11 cellular contexts compared by ENCODE assay signal in genomic region chr5:38463634-38464521, GRCh38.
DNase-seq lines count a peak whose midpoint lies in the region; ATAC-seq, FAIRE-seq and TF ChIP-seq lines count a peak whose summit lies in the region.
"Had no signal": no experiment of that assay in that cellular context is flagged by ENCODE, and none has a peak within 500 bp of the region (broad histone marks: within the 10 kb centered on the region; RNA-seq: fewer than 3 reads in every experiment).

No MANE protein-coding gene starts in this region.

- ATAC-seq in WTC11 = no peak

- H3K9me1 ChIP-seq in keratinocyte (ENCODE audit: control insufficient read depth, extremely low read depth, insufficient read depth, low read length) = no peaks in the 10 kb centered on the region

- H3K27ac Mint-ChIP-seq in activated CD4-positive, alpha-beta memory T cell treated with anti-CD3 and anti-CD28 coated beads, Interleukin-2, amount 10 ng/mL, durations not matched to agents 7 days and 5 days = no peak overlapping the region
- H3K27ac Mint-ChIP-seq in WTC11 = no peak overlapping the region
- H3K27ac Mint-ChIP-seq: dendritic cell treated with granulocyte-macrophage colony-stimulating factor and Interleukin-4, amounts not matched to agents 40 ng/mL and 50 ng/mL, for 4 days had no signal

- H3K4me3 Mint-ChIP-seq in activated CD4-positive, alpha-beta memory T cell treated with anti-CD3 and anti-CD28 coated beads, Interleukin-2, amount 10 ng/mL, durations not matched to agents 7 days and 5 days = no peak overlapping the region
- H3K4me3 Mint-ChIP-seq in WTC11 = no peak overlapping the region
- H3K4me3 Mint-ChIP-seq: dendritic cell treated with granulocyte-macrophage colony-stimulating factor and Interleukin-4, amounts not matched to agents 40 ng/mL and 50 ng/mL, for 4 days had no signal

- no peaks in the 10 kb centered on the region for H3K36me3 Mint-ChIP-seq in activated CD4-positive, alpha-beta memory T cell treated with anti-CD3 and anti-CD28 coated beads, Interleukin-2, amount 10 ng/mL, durations not matched to agents 7 days and 5 days (ENCODE audit: low read depth)
- H3K36me3 Mint-ChIP-seq in WTC11 = no peaks in the 10 kb centered on the region

- H3K4me3 ChIP-seq in astrocyte of the cerebellum (ENCODE audit: low read depth, low read length) = no peak overlapping the region
- peak overlapping the region in 1 of 3 experiments; percentile 9 for H3K4me3 ChIP-seq in keratinocyte (ENCODE audit: control insufficient read depth in 2 of 3, extremely low read depth in 1 of 3, insufficient read depth in 2 of 3, low read depth in 1 of 3, low read length in 3 of 3)
- no peak overlapping the region for H3K4me3 ChIP-seq in stomach
- H3K4me3 ChIP-seq in colonic mucosa = no peak overlapping the region

- no peak for TF ChIP-seq POLR2A in stomach (IDR thresholded peaks at IDR 0.05)

- TF ChIP-seq EP300 in stomach (IDR thresholded peaks at IDR 0.05) = no peak

- peaks cover 29% of the 10 kb centered on the region for H3K27me3 Mint-ChIP-seq in activated CD4-positive, alpha-beta memory T cell treated with anti-CD3 and anti-CD28 coated beads, Interleukin-2, amount 10 ng/mL, durations not matched to agents 7 days and 5 days
- H3K27me3 Mint-ChIP-seq in WTC11 (ENCODE audit: low read depth) = no peaks in the 10 kb centered on the region

- intact Hi-C loops in stomach (cut with DNase I; ENCODE audit: low total_unique reads) (no loop called here), colonic mucosa (cut with DNase I) (no loop called here)

- dilution Hi-C loops in keratinocyte (cut with MboI; ENCODE audit: extremely low pct_ligation_motif_present, low sequenced_read_pairs) = no loop called here

- no peaks in the 10 kb centered on the region for H3K79me2 ChIP-seq in keratinocyte (ENCODE audit: control insufficient read depth, insufficient read depth, low read length)

- H4K20me1 ChIP-seq in keratinocyte (ENCODE audit: control insufficient read depth, extremely low read depth, insufficient read depth, low read length) = no peaks in the 10 kb centered on the region

- H3K36me3 ChIP-seq in keratinocyte (ENCODE audit: control insufficient read depth in 2 of 2, extremely low read depth in 1 of 2, insufficient read depth in 2 of 2, low read length in 2 of 2) = no peaks in the 10 kb centered on the region
- H3K36me3 ChIP-seq in stomach = no peaks in the 10 kb centered on the region
- no peaks in the 10 kb centered on the region for H3K36me3 ChIP-seq in colonic mucosa

- WGBS in stomach, 5 donors = 53 to 71% (median 64%) methylated on average over 9 to 10 of the region's 10 CpGs

- H3K4me1 ChIP-seq in keratinocyte (ENCODE audit: control insufficient read depth, extremely low read depth, insufficient read depth, low read length) = peaks cover 30% of the 10 kb centered on the region
- H3K4me1 ChIP-seq in stomach = peaks cover 25 to 60% (median 46%) of the 10 kb centered on the region in 4 donors
- H3K4me1 ChIP-seq in colonic mucosa = no peaks in the 10 kb centered on the region

- in situ Hi-C loops in astrocyte of the cerebellum (cut with HindIII; ENCODE audit: low sequenced_read_pairs) = no loop called here

- no peaks in the 10 kb centered on the region for H3K9me3 ChIP-seq in keratinocyte (ENCODE audit: control insufficient read depth, low read depth, low read length)
- no peaks in the 10 kb centered on the region for H3K9me3 ChIP-seq in stomach
- H3K9me3 ChIP-seq in colonic mucosa = no peaks in the 10 kb centered on the region

- peak overlapping the region; percentile 10 for H3K9ac ChIP-seq in keratinocyte (ENCODE audit: control insufficient read depth, extremely low read depth, insufficient read depth, low read length)
- H3K9ac ChIP-seq in colonic mucosa (ENCODE audit: low read depth in 2 of 2, low read length in 2 of 2) = no peak overlapping the region

- no peak overlapping the region for H2AFZ ChIP-seq in keratinocyte (ENCODE audit: control insufficient read depth, low read length)

- H3K4me2 ChIP-seq in keratinocyte (ENCODE audit: control insufficient read depth, extremely low read depth, insufficient read depth, low read depth, low read length) = peak overlapping the region; percentile 51

- no peaks in the 10 kb centered on the region for H3K4me1 Mint-ChIP-seq in activated CD4-positive, alpha-beta memory T cell treated with anti-CD3 and anti-CD28 coated beads, Interleukin-2, amount 10 ng/mL, durations not matched to agents 7 days and 5 days
- H3K4me1 Mint-ChIP-seq in WTC11 = peaks cover 9% of the 10 kb centered on the region

- H3K27ac ChIP-seq in keratinocyte (ENCODE audit: control insufficient read depth, insufficient read depth, low read length) = no peak overlapping the region
- H3K27ac ChIP-seq in stomach = peak overlapping the region in 4 of 5 donors; percentile 78 to 87 (median 84)
- no peak overlapping the region for H3K27ac ChIP-seq in colonic mucosa

- POLR2A ChIA-PET in activated CD4-positive, alpha-beta memory T cell treated with anti-CD3 and anti-CD28 coated beads, Interleukin-2, amount 10 ng/mL, durations not matched to agents 7 days and 5 days (lab: Charles Lee) = no interaction called here
- POLR2A ChIA-PET in WTC11 (lab: Charles Lee) = no interaction called here

- peaks cover 2% of the 10 kb centered on the region for H3K9me3 Mint-ChIP-seq in activated CD4-positive, alpha-beta memory T cell treated with anti-CD3 and anti-CD28 coated beads, Interleukin-2, amount 10 ng/mL, durations not matched to agents 7 days and 5 days
- H3K9me3 Mint-ChIP-seq in WTC11 = peaks cover 7% of the 10 kb centered on the region
- H3K9me3 Mint-ChIP-seq: dendritic cell treated with granulocyte-macrophage colony-stimulating factor and Interleukin-4, amounts not matched to agents 40 ng/mL and 50 ng/mL, for 4 days had no signal

- peak; percentile 73 for FAIRE-seq in keratinocyte (lab: Jason Lieb, UNC)

- H3K27me3 ChIP-seq in keratinocyte (ENCODE audit: control insufficient read depth, extremely low read depth, insufficient read depth, low read length) (no peaks in the 10 kb centered on the region), stomach (peaks cover 0 to 9% (median 0%) of the 10 kb centered on the region in 3 donors), colonic mucosa (no peaks in the 10 kb centered on the region)

- DNase-seq in HCEC 1CT (peak; percentile 99), astrocyte of the cerebellum (ENCODE audit: low read depth) (peak; percentile 69), keratinocyte (ENCODE audit: low read depth, low spot score) (no peak), stomach (no peak), NCI-H446 (lab: John Stamatoyannopoulos, UW) (no peak), colonic mucosa (no peak), WTC11 (ENCODE audit: low spot score) (no peak)
- no peak for DNase-seq in activated CD4-positive, alpha-beta memory T cell treated with anti-CD3 and anti-CD28 coated beads, Interleukin-2, amount 10 ng/mL, durations not matched to agents 7 days and 5 days
- DNase-seq: activated CD4-positive, alpha-beta T cell treated with anti-CD3 and anti-CD28 coated beads for 1 hour; NCI-H2029 treated with DMSO at 0.1 percent for 48 hours had no signal

- no peak for TF ChIP-seq CTCF in astrocyte of the cerebellum (IDR thresholded peaks at IDR 0.05; ENCODE audit: low read depth, low read length, missing control alignments)
- no peak for TF ChIP-seq CTCF in keratinocyte (optimal IDR thresholded peaks at IDR 0.05 in 1 of 3, IDR thresholded peaks at IDR 0.05 in 1 of 3, conservative IDR thresholded peaks at IDR 0.05 in 1 of 3; ENCODE audit: extremely low read depth in 1 of 3, insufficient read depth in 2 of 3, low read length in 3 of 3)
- TF ChIP-seq CTCF in stomach (IDR thresholded peaks at IDR 0.05) = no peak
- TF ChIP-seq CTCF in colonic mucosa (IDR thresholded peaks at IDR 0.05) = no peak
- no peak for TF ChIP-seq CTCF in WTC11 (IDR thresholded peaks at IDR 0.05)

- CTCF ChIA-PET in activated CD4-positive, alpha-beta memory T cell treated with anti-CD3 and anti-CD28 coated beads, Interleukin-2, amount 10 ng/mL, durations not matched to agents 7 days and 5 days (lab: Charles Lee) = interaction anchor here (2.2 kb wide), 1 partner anchor 22 kb away, joined by 9 read pairs; no protein-coding TSS in a partner anchor
- CTCF ChIA-PET in WTC11 (lab: Charles Lee) = interaction anchor here (0.7 to 2.6 kb wide), 2 partner anchors 22 to 43 kb away, joined by 4 to 13 read pairs; no protein-coding TSS in a partner anchor

TF ChIP-seq in WTC11, 78 proteins besides CTCF, POLR2A, EP300 and RAD21 (continues in another document):
- TF ChIP-seq JUN (CRISPR knock-in tag; IDR thresholded peaks at IDR 0.05) (no peak), ZNF281 (CRISPR knock-in tag; IDR thresholded peaks at IDR 0.05) (no peak), TEAD4 (CRISPR knock-in tag; IDR thresholded peaks at IDR 0.05) (no peak), JAZF1 (CRISPR knock-in tag; IDR thresholded peaks at IDR 0.05) (no peak), SMAD3 (CRISPR knock-in tag; IDR thresholded peaks at IDR 0.05; ENCODE audit: borderline replicate concordance) (no peak)

Comparison
In these comparisons a context has a peak if more than half of its experiments do, and no peak if none do; other contexts are left out.
1. DNase-seq: peak in HCEC 1CT (single experiment) and astrocyte of the cerebellum (single experiment); none in keratinocyte (single experiment), stomach (single experiment), NCI-H446 (0 of 2), colonic mucosa (single experiment), activated CD4-positive, alpha-beta memory T cell treated with anti-CD3 and anti-CD28 coated beads, Interleukin-2, amount 10 ng/mL, durations not matched to agents 7 days and 5 days (single experiment) and WTC11 (single experiment).
2. H3K27ac ChIP-seq: peak in stomach (4 of 5); none in keratinocyte (single experiment) and colonic mucosa (single experiment).